8 cellular contexts compared by ENCODE assay signal in genomic region chr7:143381427-143382125, GRCh38. TPM values are rescaled to one million over a fixed set of nuclear protein-coding genes. Genes with fewer than 3 reads are reported as not detected.
A peak's percentile ranks its signal among the peaks of the same experiment; 100 is the strongest.
DNase-seq lines count a peak whose midpoint lies in the region; ATAC-seq and TF ChIP-seq lines count a peak whose summit lies in the region.

No MANE protein-coding gene starts in this region.

- peaks cover 2% of the 10 kb centered on the region for H3K36me3 Mint-ChIP-seq in activated CD8-positive, alpha-beta T cell treated with anti-CD3 and anti-CD28 coated beads, Interleukin-2, amount 10 ng/mL, durations not matched to agents 7 days and 5 days (ENCODE audit: low read depth)
- H3K36me3 Mint-ChIP-seq in glutamatergic neuron (ENCODE audit: unreplicated experiment) = no peaks in the 10 kb centered on the region
- H3K36me3 Mint-ChIP-seq in osteocyte (ENCODE audit: unreplicated experiment) = peaks cover 5% of the 10 kb centered on the region

- no peak overlapping the region for H3K4me3 Mint-ChIP-seq in activated CD8-positive, alpha-beta T cell treated with anti-CD3 and anti-CD28 coated beads, Interleukin-2, amount 10 ng/mL, durations not matched to agents 7 days and 5 days
- H3K4me3 Mint-ChIP-seq in glutamatergic neuron (ENCODE audit: unreplicated experiment) = peak overlapping the region; percentile 73
- H3K4me3 Mint-ChIP-seq in osteocyte (ENCODE audit: unreplicated experiment) = no peak overlapping the region

- peak; percentile 3 for ATAC-seq in GM21360 (IDR thresholded peaks at IDR 0.05; ENCODE audit: unreplicated experiment)
- ATAC-seq in HG03571 (IDR thresholded peaks at IDR 0.05; ENCODE audit: unreplicated experiment) = peak; percentile 11
- no peak for ATAC-seq in activated CD8-positive, alpha-beta T cell treated with anti-CD3 and anti-CD28 coated beads, Interleukin-2, amount 10 ng/mL, durations not matched to agents 7 days and 5 days

- peak overlapping the region; percentile 9 for H3K27ac Mint-ChIP-seq in activated CD8-positive, alpha-beta T cell treated with anti-CD3 and anti-CD28 coated beads, Interleukin-2, amount 10 ng/mL, durations not matched to agents 7 days and 5 days
- no peak overlapping the region for H3K27ac Mint-ChIP-seq in glutamatergic neuron (ENCODE audit: unreplicated experiment)
- H3K27ac Mint-ChIP-seq in osteocyte (ENCODE audit: unreplicated experiment) = peak overlapping the region; percentile 77

- no peaks in the 10 kb centered on the region for H3K9me3 Mint-ChIP-seq in activated CD8-positive, alpha-beta T cell treated with anti-CD3 and anti-CD28 coated beads, Interleukin-2, amount 10 ng/mL, durations not matched to agents 7 days and 5 days (ENCODE audit: insufficient read depth)
- H3K9me3 Mint-ChIP-seq in glutamatergic neuron (ENCODE audit: unreplicated experiment) (peaks cover 5% of the 10 kb centered on the region), osteocyte (ENCODE audit: unreplicated experiment) (no peaks in the 10 kb centered on the region)

- H3K4me1 Mint-ChIP-seq in activated CD8-positive, alpha-beta T cell treated with anti-CD3 and anti-CD28 coated beads, Interleukin-2, amount 10 ng/mL, durations not matched to agents 7 days and 5 days (ENCODE audit: low read depth) = peaks cover 24% of the 10 kb centered on the region
- peaks cover 14% of the 10 kb centered on the region for H3K4me1 Mint-ChIP-seq in glutamatergic neuron (ENCODE audit: low read depth, unreplicated experiment)
- H3K4me1 Mint-ChIP-seq in osteocyte (ENCODE audit: unreplicated experiment) = peaks cover 21% of the 10 kb centered on the region

- TF ChIP-seq CTCF in glutamatergic neuron (IDR thresholded peaks at IDR 0.05; ENCODE audit: partially characterized antibody, unreplicated experiment) = no peak
- TF ChIP-seq CTCF in osteocyte (IDR thresholded peaks at IDR 0.05) = no peak

- DNase-seq in DMS79 (lab: John Stamatoyannopoulos, UW) = peak; percentile 3
- no peak for DNase-seq in activated CD8-positive, alpha-beta T cell treated with anti-CD3 and anti-CD28 coated beads, Interleukin-2, amount 10 ng/mL, durations not matched to agents 7 days and 5 days
- DNase-seq in glutamatergic neuron = no peak
- DNase-seq in osteocyte (ENCODE audit: extremely low spot score, unreplicated experiment) = peak; percentile 95
- DNase-seq in NCI-H187 treated with DMSO at 0.1 percent for 48 hours (lab: John Stamatoyannopoulos, UW) = no peak
- DNase-seq in iPS-NIHi7 (ENCODE audit: extremely low spot score) = no peak

- POLR2A ChIA-PET in activated CD8-positive, alpha-beta T cell treated with anti-CD3 and anti-CD28 coated beads, Interleukin-2, amount 10 ng/mL, durations not matched to agents 7 days and 5 days (lab: Charles Lee) = interaction anchor here (0.6 to 1.3 kb wide), 3 partner anchors 9 to 118 kb away, joined by 3 read pairs; partner anchors contain the start of gene GSTK1

- CTCF ChIA-PET in activated CD8-positive, alpha-beta T cell treated with anti-CD3 and anti-CD28 coated beads, Interleukin-2, amount 10 ng/mL, durations not matched to agents 7 days and 5 days (lab: Charles Lee) = interaction anchor here (1.1 to 2.9 kb wide), 4 partner anchors 26 to 141 kb away, joined by 3 to 40 read pairs (median 4); partner anchors contain the start of gene EPHA1

- no peaks in the 10 kb centered on the region for H3K27me3 Mint-ChIP-seq in activated CD8-positive, alpha-beta T cell treated with anti-CD3 and anti-CD28 coated beads, Interleukin-2, amount 10 ng/mL, durations not matched to agents 7 days and 5 days (ENCODE audit: low read depth)
- peaks cover 4% of the 10 kb centered on the region for H3K27me3 Mint-ChIP-seq in glutamatergic neuron (ENCODE audit: unreplicated experiment)
- H3K27me3 Mint-ChIP-seq in osteocyte (ENCODE audit: unreplicated experiment) = no peaks in the 10 kb centered on the region

RNA-seq across cellular contexts. Expression of gene ZYX, which starts 0.4 kb away (rescaled TPM):
- total RNA-seq in activated CD8-positive, alpha-beta T cell treated with anti-CD3 and anti-CD28 coated beads, Interleukin-2, amount 10 ng/mL, durations not matched to agents 7 days and 5 days = 100 to 1,000 TPM; 179 to 192 TPM
- total RNA-seq in glutamatergic neuron (ENCODE audit: unreplicated experiment) (163 TPM), osteocyte (370 and 412 TPM in 2 replicates)

RNA-seq across cellular contexts. Expression of gene FAM131B, which starts 19.1 kb away (rescaled TPM):
- total RNA-seq in activated CD8-positive, alpha-beta T cell treated with anti-CD3 and anti-CD28 coated beads, Interleukin-2, amount 10 ng/mL, durations not matched to agents 7 days and 5 days = 1 to 10 TPM; 2.2 to 2.4 TPM
- total RNA-seq in glutamatergic neuron (ENCODE audit: unreplicated experiment) = 111 TPM
- total RNA-seq in osteocyte = 17.0 and 18.4 TPM in 2 replicates

RNA-seq across cellular contexts. Expression of gene EPHA1, which starts 27.1 kb away (rescaled TPM):
- 10 to 100 TPM; 12.4 to 15.7 TPM for total RNA-seq in activated CD8-positive, alpha-beta T cell treated with anti-CD3 and anti-CD28 coated beads, Interleukin-2, amount 10 ng/mL, durations not matched to agents 7 days and 5 days
- total RNA-seq in glutamatergic neuron (ENCODE audit: unreplicated experiment) (4.7 TPM), osteocyte (not detected in 2 replicates)

Comparison
In these comparisons a context has a peak if more than half of its experiments do, and no peak if none do; other contexts are left out.
1. DNase-seq: peak in DMS79 (single experiment) and osteocyte (single experiment); none in activated CD8-positive, alpha-beta T cell treated with anti-CD3 and anti-CD28 coated beads, Interleukin-2, amount 10 ng/mL, durations not matched to agents 7 days and 5 days (single experiment), glutamatergic neuron (single experiment), NCI-H187 treated with DMSO at 0.1 percent for 48 hours (single experiment) and iPS-NIHi7 (single experiment).